Comparison of ENCODE assay signal across 8 cellular contexts in the genomic region with DNA sequence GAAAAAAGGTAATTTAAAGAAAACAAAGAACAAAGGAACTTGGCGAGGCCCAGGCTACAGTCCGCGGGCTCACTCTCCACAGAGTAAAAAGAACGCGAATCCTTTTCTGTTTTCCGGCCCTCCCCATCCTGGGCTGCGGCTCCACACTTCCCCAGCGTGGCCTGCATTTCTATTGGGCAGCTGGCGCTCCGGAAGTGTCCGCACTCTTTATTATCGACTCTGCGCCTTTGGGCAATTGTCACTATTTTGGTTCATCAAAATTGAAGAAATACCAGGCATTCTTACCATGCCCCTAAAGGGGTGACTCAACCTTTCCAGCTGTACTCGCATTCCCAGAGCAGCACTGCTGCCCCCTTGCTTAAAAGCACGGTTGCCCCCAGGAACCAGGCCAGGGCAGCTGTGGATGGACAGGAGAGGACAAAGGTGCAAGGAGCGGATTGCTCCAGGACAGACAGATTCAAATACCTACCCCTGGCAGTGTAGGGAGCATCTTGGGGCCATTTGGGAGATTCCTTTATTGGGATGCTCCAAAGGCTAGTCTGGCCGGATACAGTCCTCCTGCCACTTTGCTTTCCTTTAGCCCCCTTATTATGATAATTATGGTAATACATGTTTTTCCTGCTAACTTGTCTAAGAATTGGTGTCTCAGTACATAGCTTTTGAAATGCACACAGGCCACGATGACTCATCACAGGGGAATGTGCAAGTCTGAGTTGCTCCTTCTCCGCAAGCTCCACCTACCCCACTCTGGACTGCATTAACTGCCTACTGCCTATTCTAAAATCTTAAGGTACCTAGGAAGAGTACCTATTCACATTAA. TPM values are rescaled to one million over a fixed set of nuclear protein-coding genes. Genes with fewer than 3 reads are reported as not detected.
A peak's percentile ranks its signal among the peaks of the same experiment; 100 is the strongest.
DNase-seq lines count a peak whose midpoint lies in the region; ATAC-seq and TF ChIP-seq lines count a peak whose summit lies in the region.

No MANE protein-coding gene starts in this region.

- no peaks in the 10 kb centered on the region for H3K27me3 ChIP-seq in MG63

- H3K36me3 ChIP-seq in MG63: no peaks in the 10 kb centered on the region; the same call in none of the 2 replicates

- H3K4me3 Mint-ChIP-seq in endothelial cell (ENCODE audit: unreplicated experiment) (peak overlapping the region; percentile 91), mesothelial cell of epicardium (peak overlapping the region; percentile 84)

- H3K27me3 Mint-ChIP-seq in endothelial cell (ENCODE audit: unreplicated experiment) (peaks cover 6% of the 10 kb centered on the region), mesothelial cell of epicardium (ENCODE audit: low read depth) (no peaks in the 10 kb centered on the region)

- peaks cover 3% of the 10 kb centered on the region for H3K36me3 Mint-ChIP-seq in endothelial cell (ENCODE audit: low read depth, unreplicated experiment)
- no peaks in the 10 kb centered on the region for H3K36me3 Mint-ChIP-seq in mesothelial cell of epicardium

- H3K9me3 Mint-ChIP-seq in endothelial cell (ENCODE audit: unreplicated experiment) (no peaks in the 10 kb centered on the region), mesothelial cell of epicardium (no peaks in the 10 kb centered on the region)

- H3K9me3 ChIP-seq in MG63: no peaks in the 10 kb centered on the region

- ATAC-seq in GM18511 (IDR thresholded peaks at IDR 0.05; ENCODE audit: unreplicated experiment) (peak; percentile 66), GM21717 (IDR thresholded peaks at IDR 0.05; ENCODE audit: unreplicated experiment) (no peak)

- peak overlapping the region; percentile 69 for H3K4me3 ChIP-seq in MG63

- peak; percentile 21 for TF ChIP-seq CTCF in endothelial cell (IDR thresholded peaks at IDR 0.05; ENCODE audit: unreplicated experiment)
- TF ChIP-seq CTCF in mesothelial cell of epicardium (IDR thresholded peaks at IDR 0.05; ENCODE audit: unreplicated experiment): no peak

- H3K4me1 Mint-ChIP-seq in endothelial cell (ENCODE audit: unreplicated experiment) (peaks cover 27% of the 10 kb centered on the region), mesothelial cell of epicardium (peaks cover 42% of the 10 kb centered on the region)

- H3K27ac Mint-ChIP-seq in endothelial cell (ENCODE audit: unreplicated experiment): peak overlapping the region; percentile 97
- H3K27ac Mint-ChIP-seq in mesothelial cell of epicardium: peak overlapping the region; percentile 99

- DNase-seq in MG63 (peak; percentile 94), endothelial cell (ENCODE audit: low spot score) (peak; percentile 42), mesothelial cell of epicardium (ENCODE audit: low spot score in 2 of 2, unreplicated experiment in 2 of 2) (peak; percentile 53 to 64), inferior parietal cortex (ENCODE audit: extremely low spot score) (no peak)
- DNase-seq in activated CD8-positive, alpha-beta memory T cell treated with anti-CD3 and anti-CD28 coated beads for 48 hours (ENCODE audit: low read depth in 2 of 3, low spot score in 2 of 3): peak in 2 of 3 experiments; percentile 14 to 23
- peak; percentile 41 to 54 for DNase-seq in stimulated activated CD8-positive, alpha-beta memory T cell treated with anti-CD3 and anti-CD28 coated beads, Interleukin-2, amount 100 ng/mL, for 48 hours (ENCODE audit: low read depth in 2 of 2)

RNA-seq across cellular contexts. Expression of gene SLFN12, which starts 1.0 kb away (rescaled TPM):
- 9.1 and 10.0 TPM in 2 replicates for total RNA-seq in MG63 (2014; rRNA removed; shearing (Covaris generic); ENCODE audit: low replicate concordance)
- total RNA-seq in endothelial cell (ENCODE audit: unreplicated experiment) (25.7 TPM), mesothelial cell of epicardium (18.4 to 19.5 TPM (median 18.8 TPM) in 3 replicates)

RNA-seq across cellular contexts. Expression of gene SLFN13, which starts 15.3 kb away (rescaled TPM):
- total RNA-seq in MG63 (2014; rRNA removed; shearing (Covaris generic); ENCODE audit: low replicate concordance): 0.67 and 3.3 TPM in 2 replicates
- total RNA-seq in endothelial cell (ENCODE audit: unreplicated experiment) (9.1 TPM), mesothelial cell of epicardium (23.1 to 24.7 TPM (median 23.7 TPM) in 3 replicates)

RNA-seq across cellular contexts. Expression of gene SLFN11, which starts 59.9 kb away (rescaled TPM):
- 22.8 and 25.1 TPM in 2 replicates for total RNA-seq in MG63 (2014; rRNA removed; shearing (Covaris generic); ENCODE audit: low replicate concordance)
- total RNA-seq in endothelial cell (ENCODE audit: unreplicated experiment) (0.26 TPM), mesothelial cell of epicardium (34.1 to 37.7 TPM (median 36.9 TPM) in 3 replicates)

Comparison
In these comparisons a context has a peak if more than half of its experiments do, and no peak if none do; other contexts are left out.
1. RNA of gene SLFN11, which starts 59.9 kb away (total RNA-seq): 34.1 to 37.7 TPM in mesothelial cell of epicardium and 22.8 to 25.1 TPM in MG63; 0.26 TPM in endothelial cell (single experiment); every median in the first group is over 10 times any median in the second.